ENCODE assay signal across 1 cellular context in genomic region chr15:29812384-29812694, GRCh38.
TF ChIP-seq lines count a peak whose summit lies in the region.

No MANE protein-coding gene starts in this region.

TF ChIP-seq in K562, 482 proteins besides CTCF, POLR2A, EP300 and RAD21 (continued from another document):
- TF ChIP-seq, protein P1, sequence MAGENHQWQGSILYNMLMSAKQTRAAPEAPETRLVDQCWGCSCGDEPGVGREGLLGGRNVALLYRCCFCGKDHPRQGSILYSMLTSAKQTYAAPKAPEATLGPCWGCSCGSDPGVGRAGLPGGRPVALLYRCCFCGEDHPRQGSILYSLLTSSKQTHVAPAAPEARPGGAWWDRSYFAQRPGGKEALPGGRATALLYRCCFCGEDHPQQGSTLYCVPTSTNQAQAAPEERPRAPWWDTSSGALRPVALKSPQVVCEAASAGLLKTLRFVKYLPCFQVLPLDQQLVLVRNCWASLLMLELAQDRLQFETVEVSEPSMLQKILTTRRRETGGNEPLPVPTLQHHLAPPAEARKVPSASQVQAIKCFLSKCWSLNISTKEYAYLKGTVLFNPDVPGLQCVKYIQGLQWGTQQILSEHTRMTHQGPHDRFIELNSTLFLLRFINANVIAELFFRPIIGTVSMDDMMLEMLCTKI (IDR thresholded peaks at IDR 0.05; ENCODE audit: partially characterized antibody): no peak
- TF ChIP-seq FIP1L1 (IDR thresholded peaks at IDR 0.05; ENCODE audit: low read depth, low read length, poor library complexity, severe bottlenecking) (no peak), ZKSCAN8 (CRISPR knock-in tag; IDR thresholded peaks at IDR 0.05) (no peak), SRSF3 (IDR thresholded peaks at IDR 0.05; ENCODE audit: insufficient read depth, low read length) (no peak), FOXO4 (CRISPR knock-in tag; IDR thresholded peaks at IDR 0.05) (no peak), FOXM1 (IDR thresholded peaks at IDR 0.05; ENCODE audit: low read depth) (no peak), FOXM1 (CRISPR knock-in tag; IDR thresholded peaks at IDR 0.05; ENCODE audit: low read depth) (no peak)
